ENCODE assay signal across 8 cellular contexts in genomic region chr12:92608418-92609091, GRCh38.
DNase-seq lines count a peak whose midpoint lies in the region; ATAC-seq and TF ChIP-seq lines count a peak whose summit lies in the region.

No MANE protein-coding gene starts in this region.

- H3K4me3 ChIP-seq in AG09309 (ENCODE audit: control insufficient read depth, low read depth, low read length) (no peak overlapping the region), OCI-LY1 (ENCODE audit: low read depth, low read length, poor library complexity, severe bottlenecking) (no peak overlapping the region), endodermal cell (ENCODE audit: low read length) (no peak overlapping the region), neural cell (ENCODE audit: low read length) (peak overlapping the region; percentile 14)

- H4K20me1 ChIP-seq in OCI-LY1 (ENCODE audit: insufficient read depth, low read length) = no peaks in the 10 kb centered on the region
- no peaks in the 10 kb centered on the region for H4K20me1 ChIP-seq in neural cell (ENCODE audit: insufficient read depth)

- no peaks in the 10 kb centered on the region for H3K27me3 Mint-ChIP-seq in endodermal cell (ENCODE audit: insufficient read depth)

- H3K4me1 ChIP-seq in OCI-LY1 (ENCODE audit: insufficient read depth, low read length, severe bottlenecking) (no peaks in the 10 kb centered on the region), endodermal cell (ENCODE audit: control insufficient read depth, insufficient read depth, low read length) (no peaks in the 10 kb centered on the region)

- no peaks in the 10 kb centered on the region for H3K36me3 ChIP-seq in OCI-LY1 (ENCODE audit: insufficient read depth, low read length)
- no peaks in the 10 kb centered on the region for H3K36me3 ChIP-seq in endodermal cell (ENCODE audit: control insufficient read depth, insufficient read depth, low read length)
- H3K36me3 ChIP-seq in neural cell (ENCODE audit: insufficient read depth, low read length) = no peaks in the 10 kb centered on the region

- H3K4me1 Mint-ChIP-seq in endodermal cell = peaks cover 3% of the 10 kb centered on the region

- WGBS in endodermal cell (ENCODE audit: insufficient coverage in 1 of 2, insufficient read length in 1 of 2), 2 experiments = 62 to 70% methylated on average over 6 to 7 of the region's 8 CpGs

- H3K4me2 ChIP-seq in OCI-LY1 (ENCODE audit: low read length) = no peak overlapping the region
- H3K4me2 ChIP-seq in neural cell (ENCODE audit: low read length) = no peak overlapping the region

- H3K9me3 ChIP-seq in OCI-LY1 (ENCODE audit: low read length) = no peaks in the 10 kb centered on the region
- peaks cover 23% of the 10 kb centered on the region for H3K9me3 ChIP-seq in endodermal cell (ENCODE audit: control insufficient read depth, low read length)
- no peaks in the 10 kb centered on the region for H3K9me3 ChIP-seq in neural cell (ENCODE audit: low read length)

- no peaks in the 10 kb centered on the region for H3K36me3 Mint-ChIP-seq in endodermal cell (ENCODE audit: low read depth)

- no peaks in the 10 kb centered on the region for H3K79me2 ChIP-seq in OCI-LY1 (ENCODE audit: insufficient read depth, low read length)
- no peaks in the 10 kb centered on the region for H3K79me2 ChIP-seq in neural cell (replicated peaks; ENCODE audit: insufficient read depth, low read length)

- H3K27ac ChIP-seq in OCI-LY1 (ENCODE audit: low read depth, low read length, poor library complexity, severe bottlenecking) = no peak overlapping the region
- no peak overlapping the region for H3K27ac ChIP-seq in endodermal cell (ENCODE audit: low read depth, low read length)
- no peak overlapping the region for H3K27ac ChIP-seq in neural cell (ENCODE audit: low read length)

- H2AFZ ChIP-seq in OCI-LY1 (ENCODE audit: low read length) (no peak overlapping the region), neural cell (ENCODE audit: low read depth, low read length) (no peak overlapping the region)

- no peak for TF ChIP-seq EP300 in neural cell (conservative IDR thresholded peaks at IDR 0.05; ENCODE audit: poor library complexity, severe bottlenecking)

- no peak overlapping the region for H3K4me3 Mint-ChIP-seq in endodermal cell

- H3F3A ChIP-seq in OCI-LY1 (ENCODE audit: insufficient read depth, low read length) (no peaks in the 10 kb centered on the region), neural cell (ENCODE audit: insufficient read depth, low read length, poor library complexity, severe bottlenecking) (no peaks in the 10 kb centered on the region)

- no peak overlapping the region for H3K27ac Mint-ChIP-seq in endodermal cell

- ATAC-seq in GM21737 (IDR thresholded peaks at IDR 0.05; ENCODE audit: unreplicated experiment) = no peak
- no peak for ATAC-seq in HG02970 (IDR thresholded peaks at IDR 0.05; ENCODE audit: low FRiP score, unreplicated experiment)

- DNase-seq in AG09309 (ENCODE audit: low read depth) (no peak), endodermal cell (no peak), GOT3 (lab: John Stamatoyannopoulos, UW) (no peak)

- peak; percentile 56 for TF ChIP-seq RAD21 in neural cell (conservative IDR thresholded peaks at IDR 0.05)

- H3K9me3 Mint-ChIP-seq in endodermal cell = peaks cover 2% of the 10 kb centered on the region

- no peaks in the 10 kb centered on the region for H3K9me2 ChIP-seq in OCI-LY1 (ENCODE audit: low read depth, low read length)
- no peaks in the 10 kb centered on the region for H3K9me2 ChIP-seq in neural cell (ENCODE audit: insufficient read depth, low read length)

- no peak overlapping the region for H3K9ac ChIP-seq in OCI-LY1 (ENCODE audit: low read length)
- H3K9ac ChIP-seq in endodermal cell (ENCODE audit: extremely low read depth, low read length, poor library complexity, severe bottlenecking) = no peak overlapping the region
- no peak overlapping the region for H3K9ac ChIP-seq in neural cell (ENCODE audit: low read length)

- no peaks in the 10 kb centered on the region for H3K27me3 ChIP-seq in OCI-LY1 (ENCODE audit: insufficient read depth, low read length)
- H3K27me3 ChIP-seq in endodermal cell (ENCODE audit: control insufficient read depth, insufficient read depth, low read length, poor library complexity, severe bottlenecking) = no peaks in the 10 kb centered on the region
- no peaks in the 10 kb centered on the region for H3K27me3 ChIP-seq in neural cell (ENCODE audit: insufficient read depth, low read depth, low read length)

- TF ChIP-seq CTCF in AG09309 (IDR thresholded peaks at IDR 0.05; ENCODE audit: control insufficient read depth, insufficient read depth, low read depth, low read length, missing control alignments) = peak; percentile 59
- 0 out of 2 replicates have a peak, but pooled peaks have one; percentile 17 for TF ChIP-seq CTCF in GM12874 (IDR thresholded peaks at IDR 0.05; ENCODE audit: insufficient read depth, low read depth, low read length)
- TF ChIP-seq CTCF in OCI-LY1 (IDR thresholded peaks at IDR 0.05; ENCODE audit: low read length) = peak; percentile 49; the same call in 1 of the 2 replicates
- peak; percentile 74 for TF ChIP-seq CTCF in endodermal cell (conservative IDR thresholded peaks at IDR 0.05)
- TF ChIP-seq CTCF in neural cell (IDR thresholded peaks at IDR 0.05; ENCODE audit: poor library complexity, severe bottlenecking) = peak; percentile 62

TF ChIP-seq in neural cell, 6 proteins besides CTCF, POLR2A, EP300 and RAD21:
- TF ChIP-seq SMC3 (conservative IDR thresholded peaks at IDR 0.05; ENCODE audit: poor library complexity) (peak; percentile 56), REST (IDR thresholded peaks at IDR 0.05; ENCODE audit: borderline replicate concordance) (peak; percentile 76), TAF1 (IDR thresholded peaks at IDR 0.05; ENCODE audit: low read depth) (no peak)

Comparison
In these comparisons a context has a peak if more than half of its experiments do, and no peak if none do; other contexts are left out.
1. CTCF ChIP-seq: peak in every context shown above with its lines; median percentile 74 in endodermal cell; 62 in neural cell; 59 in AG09309; 49 in OCI-LY1; 17 in GM12874.